ENCODE assay signal across 1 cellular context in genomic region chr1:15756143-15757015, GRCh38.
TF ChIP-seq lines count a peak whose summit lies in the region.

No MANE protein-coding gene starts in this region.

TF ChIP-seq in HepG2, 621 proteins besides CTCF, POLR2A, EP300 and RAD21:
- TF ChIP-seq KAT7 (CRISPR knock-in tag; IDR thresholded peaks at IDR 0.05; ENCODE audit: borderline replicate concordance) = no peak
- TF ChIP-seq HNRNPL (IDR thresholded peaks at IDR 0.05; ENCODE audit: low read depth, low read length) = peak; percentile 91
- no peak for TF ChIP-seq CSRNP1 (CRISPR knock-in tag; IDR thresholded peaks at IDR 0.05)
- TF ChIP-seq LRRFIP1 (CRISPR knock-in tag; conservative IDR thresholded peaks at IDR 0.05) = no peak
- TF ChIP-seq ELF1 (CRISPR knock-in tag; IDR thresholded peaks at IDR 0.05) = peak; percentile 81
- no peak for TF ChIP-seq ATF1 (CRISPR knock-in tag; IDR thresholded peaks at IDR 0.05)
- 0 out of 2 replicates have a peak, but pooled peaks have one; percentile 13 for TF ChIP-seq ZNF574 (CRISPR knock-in tag; IDR thresholded peaks at IDR 0.05)
- TF ChIP-seq GABPB1 (CRISPR knock-in tag; IDR thresholded peaks at IDR 0.05) = peak; percentile 39; the same call in 1 of the 2 replicates
- no peak for TF ChIP-seq NBN (conservative IDR thresholded peaks at IDR 0.05)
- TF ChIP-seq HIC2 (CRISPR knock-in tag; IDR thresholded peaks at IDR 0.05; ENCODE audit: low read depth) = peak; percentile 87
- peak; percentile 73; the same call in 1 of the 2 replicates for TF ChIP-seq ZKSCAN1 (IDR thresholded peaks at IDR 0.05; ENCODE audit: low read length)
- TF ChIP-seq GATAD2A (CRISPR knock-in tag; IDR thresholded peaks at IDR 0.05) = peak; percentile 29; the same call in 1 of the 2 replicates
- TF ChIP-seq ATF7-NPFF (CRISPR knock-in tag; IDR thresholded peaks at IDR 0.05; ENCODE audit: low read depth) = no peak
- no peak for TF ChIP-seq FOXM1 (CRISPR knock-in tag; IDR thresholded peaks at IDR 0.05)
- TF ChIP-seq ELF3 (CRISPR knock-in tag; IDR thresholded peaks at IDR 0.05) = peak; percentile 66
- 0 out of 2 replicates have a peak, but pooled peaks have one; percentile 12 for TF ChIP-seq FOXO1 (CRISPR knock-in tag; IDR thresholded peaks at IDR 0.05)
- TF ChIP-seq ZFX (CRISPR knock-in tag; IDR thresholded peaks at IDR 0.05; ENCODE audit: low read depth) = peak; percentile 6; the same call in 1 of the 2 replicates
- no peak for TF ChIP-seq NCOA2 (CRISPR knock-in tag; IDR thresholded peaks at IDR 0.05)
- TF ChIP-seq SRSF1 (optimal IDR thresholded peaks at IDR 0.05; ENCODE audit: low read depth, low read length) = peak; percentile 49
- peak; percentile 68 for TF ChIP-seq ZNF687 (CRISPR knock-in tag; IDR thresholded peaks at IDR 0.05)
- no peak for TF ChIP-seq KDM5A (IDR thresholded peaks at IDR 0.05; ENCODE audit: borderline replicate concordance, low read length)
- TF ChIP-seq ZBTB46 (CRISPR knock-in tag; IDR thresholded peaks at IDR 0.05; ENCODE audit: borderline replicate concordance) = no peak
- peak; percentile 42; the same call in 1 of the 2 replicates for TF ChIP-seq SALL2 (CRISPR knock-in tag; IDR thresholded peaks at IDR 0.05)
- TF ChIP-seq RBFOX2 (IDR thresholded peaks at IDR 0.05; ENCODE audit: low read depth, low read length) = 0 out of 2 replicates have a peak, but pooled peaks have one; percentile 20
- TF ChIP-seq MIER3 (CRISPR knock-in tag; IDR thresholded peaks at IDR 0.05; ENCODE audit: borderline replicate concordance) = no peak
- TF ChIP-seq ZNF558 (CRISPR knock-in tag; IDR thresholded peaks at IDR 0.05; ENCODE audit: borderline replicate concordance) = no peak
- peak; percentile 48; the same call in 1 of the 2 replicates for TF ChIP-seq POLR2G (IDR thresholded peaks at IDR 0.05; ENCODE audit: low read depth, low read length)
- no peak for TF ChIP-seq KLF9 (CRISPR knock-in tag; IDR thresholded peaks at IDR 0.05; ENCODE audit: low read depth)
- peak; percentile 53 for TF ChIP-seq SAP130 (CRISPR knock-in tag; IDR thresholded peaks at IDR 0.05; ENCODE audit: low read depth)
- no peak for TF ChIP-seq ZMAT3 (CRISPR knock-in tag; conservative IDR thresholded peaks at IDR 0.05)
- 0 out of 2 replicates have a peak, but pooled peaks have one; percentile 55 for TF ChIP-seq NFATC3 (CRISPR knock-in tag; IDR thresholded peaks at IDR 0.05)
- no peak for TF ChIP-seq DR1 (CRISPR knock-in tag; IDR thresholded peaks at IDR 0.05)
- no peak for TF ChIP-seq CENPX (CRISPR knock-in tag; IDR thresholded peaks at IDR 0.05)
- peak; percentile 65; the same call in 1 of the 2 replicates for TF ChIP-seq ETV5 (CRISPR knock-in tag; IDR thresholded peaks at IDR 0.05; ENCODE audit: borderline replicate concordance)
- TF ChIP-seq ZBTB38 (CRISPR knock-in tag; IDR thresholded peaks at IDR 0.05) = 0 out of 2 replicates have a peak, but pooled peaks have one; percentile 11
- peak; percentile 13; the same call in 1 of the 2 replicates for TF ChIP-seq ARID5B (CRISPR knock-in tag; IDR thresholded peaks at IDR 0.05)
- peak; percentile 39 for TF ChIP-seq HNRNPLL (IDR thresholded peaks at IDR 0.05; ENCODE audit: low read depth, low read length, poor library complexity, severe bottlenecking)
